ENCODE assay signal across 22 cellular contexts in the genomic region with DNA sequence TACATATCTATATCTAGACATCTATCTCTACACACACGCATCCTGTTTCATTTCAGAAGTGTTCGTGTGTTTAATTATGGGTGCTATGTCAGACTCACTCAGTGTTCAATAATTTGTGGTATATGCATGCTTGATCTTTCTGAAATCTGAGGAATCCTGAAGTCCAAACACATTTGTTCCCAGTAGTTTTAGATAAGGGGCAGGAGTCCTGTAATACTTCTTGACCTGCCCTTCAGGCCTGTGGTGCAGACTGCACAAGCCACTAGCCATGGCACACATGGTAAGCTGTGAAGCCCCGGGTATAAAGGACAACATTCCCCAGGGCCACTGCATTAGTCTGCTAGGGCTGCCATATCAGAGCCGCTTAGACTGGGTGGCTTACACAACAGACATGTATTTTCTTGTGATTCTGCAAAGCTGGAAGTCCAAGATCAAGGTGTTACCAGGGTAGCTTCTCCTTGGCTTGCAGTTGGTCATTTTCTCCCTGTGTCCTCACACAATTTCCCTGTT.
DNase-seq lines count a peak whose midpoint lies in the region; ATAC-seq, FAIRE-seq and TF ChIP-seq lines count a peak whose summit lies in the region.
"Had no signal": no experiment of that assay in that cellular context is flagged by ENCODE, and none has a peak within 500 bp of the region (broad histone marks: within the 10 kb centered on the region; RNA-seq: fewer than 3 reads in every experiment).

No MANE protein-coding gene starts in this region.

- no peaks in the 10 kb centered on the region for H3K27me3 Mint-ChIP-seq in CD4-positive, alpha-beta T cell
- H3K27me3 Mint-ChIP-seq in MCF 10A (ENCODE audit: insufficient read depth, unreplicated experiment): no peaks in the 10 kb centered on the region

- no peak overlapping the region for H3K56ac ChIP-seq in H1 (replicated peaks; ENCODE audit: insufficient read length, low read depth, low read length)

- DNase-seq in CD4-positive, alpha-beta T cell: no peak
- no peak for DNase-seq in H1 (ENCODE audit: low read depth in 1 of 2, low spot score in 2 of 2)
- DNase-seq in trophoblast cell: peak; percentile 78 to 91
- no peak for DNase-seq in NCI-H187 treated with DMSO at 0.1 percent for 48 hours (lab: John Stamatoyannopoulos, UW)
- DNase-seq in MCF 10A (ENCODE audit: unreplicated experiment): no peak
- DNase-seq: Caco-2; CD8-positive, alpha-beta T cell; GM23248; HFFc6; NCI-H1092; NCI-H1417 treated with DMSO at 0.1 percent for 48 hours; NCI-H1694 treated with DMSO at 0.1 percent for 48 hours; NCI-H524 treated with DMSO at 0.1 percent for 48 hours; NCI-H774; Right ventricle myocardium superior; RPMI8226 had no signal

- no peaks in the 10 kb centered on the region for H3K9me3 ChIP-seq in CD4-positive, alpha-beta T cell (ENCODE audit: control insufficient read depth, low read length)
- H3K9me3 ChIP-seq in H1 (ENCODE audit: insufficient read depth in 2 of 2, low read depth in 1 of 2, low read length in 1 of 2) (no peaks in the 10 kb centered on the region), trophoblast cell (ENCODE audit: insufficient read depth, low read depth, low read length) (no peaks in the 10 kb centered on the region)
- H3K9me3 ChIP-seq: Caco-2, HAP-1 had no signal

- no peaks in the 10 kb centered on the region for H3K36me3 ChIP-seq in H1 (ENCODE audit: control insufficient read depth in 2 of 4, insufficient read depth in 4 of 4, low read length in 3 of 4)
- no peaks in the 10 kb centered on the region for H3K36me3 ChIP-seq in trophoblast cell (ENCODE audit: control insufficient read depth in 1 of 2, insufficient read depth in 2 of 2, low read length in 2 of 2)
- H3K36me3 ChIP-seq: HAP-1 had no signal

- no peak overlapping the region for H4K8ac ChIP-seq in H1 (ENCODE audit: extremely low read depth, insufficient read depth, low read length)
- H4K8ac ChIP-seq in trophoblast cell (ENCODE audit: low read depth, low read length): no peak overlapping the region

- no peak overlapping the region for H2AK5ac ChIP-seq in H1 (ENCODE audit: low read depth, low read length)
- peak overlapping the region; percentile 58 for H2AK5ac ChIP-seq in trophoblast cell (ENCODE audit: low read length)

- no peak for TF ChIP-seq CTCF in CD4-positive, alpha-beta T cell (IDR thresholded peaks at IDR 0.05)
- TF ChIP-seq CTCF in H1 (IDR thresholded peaks at IDR 0.05; ENCODE audit: control extremely low read depth in 1 of 3, insufficient read depth in 1 of 3, low read depth in 1 of 3, low read length in 3 of 3) (no peak), MCF 10A (IDR thresholded peaks at IDR 0.05; ENCODE audit: unreplicated experiment) (no peak)

- no peak overlapping the region for H2BK15ac ChIP-seq in H1 (ENCODE audit: low read length)

- H3K14ac ChIP-seq in H1 (ENCODE audit: insufficient read length): no peak overlapping the region
- peak overlapping the region; percentile 26 for H3K14ac ChIP-seq in trophoblast cell (ENCODE audit: low read length)

- FAIRE-seq in H1 (lab: Jason Lieb, UNC): no peak
- FAIRE-seq: G401.6, HTR-8/SVneo had no signal

- peak overlapping the region; percentile 37 for H3K27ac Mint-ChIP-seq in CD4-positive, alpha-beta T cell
- H3K27ac Mint-ChIP-seq in MCF 10A (ENCODE audit: low read depth, unreplicated experiment): no peak overlapping the region
- H3K27ac Mint-ChIP-seq: CD8-positive, alpha-beta T cell; HFFc6 had no signal

- H4K20me1 ChIP-seq in H1 (replicated peaks in 1 of 2; ENCODE audit: control insufficient read depth in 1 of 2, insufficient read depth in 2 of 2, low read length in 2 of 2): no peaks in the 10 kb centered on the region

- H2BK20ac ChIP-seq in H1 (ENCODE audit: low read length): no peak overlapping the region; the same call in 1 of the 2 replicates

- no peak overlapping the region for H3K4me3 Mint-ChIP-seq in CD4-positive, alpha-beta T cell
- H3K4me3 Mint-ChIP-seq in MCF 10A (ENCODE audit: unreplicated experiment): no peak overlapping the region
- H3K4me3 Mint-ChIP-seq: CD8-positive, alpha-beta T cell; HFFc6 had no signal

- TF ChIP-seq POLR2A in H1 (IDR thresholded peaks at IDR 0.05; ENCODE audit: control extremely low read depth in 1 of 2, low read depth in 2 of 2, low read length in 2 of 2): no peak

- no peaks in the 10 kb centered on the region for H3K79me2 ChIP-seq in H1 (ENCODE audit: control insufficient read depth in 1 of 2, insufficient read depth in 2 of 2, low read length in 2 of 2)
- peaks cover 4% of the 10 kb centered on the region for H3K79me2 ChIP-seq in trophoblast cell (ENCODE audit: control insufficient read depth, insufficient read depth, low read length, poor library complexity)

- H3K27me3 ChIP-seq in CD4-positive, alpha-beta T cell (ENCODE audit: control insufficient read depth, insufficient read depth, low read length): no peaks in the 10 kb centered on the region
- H3K27me3 ChIP-seq in H1 (replicated peaks in 1 of 4; ENCODE audit: control insufficient read depth in 3 of 4, extremely low read depth in 1 of 4, insufficient read depth in 3 of 4, low read length in 3 of 4) (no peaks in the 10 kb centered on the region; a peak in 2 of 7 replicates), trophoblast cell (ENCODE audit: insufficient read depth, low read length) (no peaks in the 10 kb centered on the region)

- H3K27ac ChIP-seq in CD4-positive, alpha-beta T cell (ENCODE audit: low read depth, low read length): no peak overlapping the region
- H3K27ac ChIP-seq in angular gyrus (ENCODE audit: low read depth, low read length) (peak overlapping the region; percentile 87), H1 (ENCODE audit: low read depth, low read length) (no peak overlapping the region), trophoblast cell (ENCODE audit: low read depth, low read length) (no peak overlapping the region)
- H3K27ac ChIP-seq: GM23248, KMS-11 had no signal

- CTCF ChIA-PET in CD4-positive, alpha-beta T cell (lab: Charles Lee): no interaction called here
- CTCF ChIA-PET in H1 (lab: Charles Lee; ENCODE audit: partially characterized antibody): no interaction called here
- CTCF ChIA-PET in MCF 10A (lab: Yijun Ruan, JAX): interaction anchor here (0.5 kb wide), 1 partner anchor 33 kb away, joined by 3 read pairs; no protein-coding TSS in a partner anchor

- H3K23ac ChIP-seq in H1 (ENCODE audit: insufficient read length) (no peak overlapping the region), trophoblast cell (ENCODE audit: low read length) (no peak overlapping the region)

- 0 out of 2 replicates have a peak overlapping the region, but pooled peaks have one; percentile 7 for H2AFZ ChIP-seq in H1 (ENCODE audit: low read length)
- H2AFZ ChIP-seq in trophoblast cell (ENCODE audit: insufficient read depth, low read length, poor library complexity): no peak overlapping the region
- H2AFZ ChIP-seq: GM23248 had no signal

- intact Hi-C loops in CD4-positive, alpha-beta T cell (cut with DNase I, micrococcal nuclease): no loop called here
- intact Hi-C loops in MCF 10A (cut with micrococcal nuclease): loop anchor here (10.0 kb wide), 1 partner anchor 152 kb away; no protein-coding TSS in a partner anchor

- H3K4ac ChIP-seq in H1 (replicated peaks; ENCODE audit: insufficient read length, low read depth, low read length): no peak overlapping the region
- no peak overlapping the region for H3K4ac ChIP-seq in trophoblast cell (ENCODE audit: low read depth, low read length)

- no peak for TF ChIP-seq EP300 in H1 (IDR thresholded peaks at IDR 0.05; ENCODE audit: borderline replicate concordance in 1 of 2, low read depth in 2 of 2, low read length in 2 of 2)

- peaks cover 24% of the 10 kb centered on the region for H3K4me1 Mint-ChIP-seq in CD4-positive, alpha-beta T cell (ENCODE audit: low read depth)
- peaks cover 19% of the 10 kb centered on the region for H3K4me1 Mint-ChIP-seq in MCF 10A (ENCODE audit: insufficient read depth, unreplicated experiment)

- H3K4me3 ChIP-seq in H1 (ENCODE audit: extremely low read depth in 1 of 4, insufficient read depth in 2 of 4, low read depth in 3 of 4, low read length in 4 of 4) (no peak overlapping the region), trophoblast cell (ENCODE audit: low read depth, low read length) (no peak overlapping the region)
- H3K4me3 ChIP-seq: GM23248, HAP-1 had no signal

- H3K9me3 Mint-ChIP-seq in CD4-positive, alpha-beta T cell: no peaks in the 10 kb centered on the region
- H3K9me3 Mint-ChIP-seq in MCF 10A (ENCODE audit: unreplicated experiment): no peaks in the 10 kb centered on the region
- H3K9me3 Mint-ChIP-seq: CD8-positive, alpha-beta T cell had no signal

- H2BK120ac ChIP-seq in H1 (replicated peaks; ENCODE audit: low read depth, low read length) (no peak overlapping the region), trophoblast cell (ENCODE audit: insufficient read depth, low read length, poor library complexity) (peak overlapping the region; percentile 74)

- POLR2A ChIA-PET in CD4-positive, alpha-beta T cell (lab: Charles Lee): interaction anchor here (1.1 kb wide), 1 partner anchor 128 kb away, joined by 3 read pairs; no protein-coding TSS in a partner anchor
- POLR2A ChIA-PET in H1 (lab: Charles Lee; ENCODE audit: partially characterized antibody): no interaction called here
- POLR2A ChIA-PET in MCF 10A (lab: Yijun Ruan, JAX): interaction anchor here (1.3 kb wide), 1 partner anchor 9 kb away, joined by 6 read pairs; no protein-coding TSS in a partner anchor

- H3K36me3 Mint-ChIP-seq in CD4-positive, alpha-beta T cell (ENCODE audit: low read depth): no peaks in the 10 kb centered on the region
- no peaks in the 10 kb centered on the region for H3K36me3 Mint-ChIP-seq in MCF 10A (ENCODE audit: insufficient read depth, unreplicated experiment)
- H3K36me3 Mint-ChIP-seq: CD8-positive, alpha-beta T cell had no signal

- no peak for TF ChIP-seq RAD21 in H1 (IDR thresholded peaks at IDR 0.05 in 1 of 2, conservative IDR thresholded peaks at IDR 0.05 in 1 of 2; ENCODE audit: low read depth in 2 of 2, low read length in 2 of 2)

- no peak overlapping the region for H3K4me2 ChIP-seq in H1 (ENCODE audit: insufficient read depth in 1 of 2, low read depth in 2 of 2, low read length in 2 of 2)
- no peak overlapping the region for H3K4me2 ChIP-seq in trophoblast cell (ENCODE audit: low read length)
- H3K4me2 ChIP-seq: KMS-11 had no signal

- no peaks in the 10 kb centered on the region; the same call in 1 of the 2 replicates for H3K23me2 ChIP-seq in H1 (ENCODE audit: low read depth, low read length)

- H4K91ac ChIP-seq in H1 (replicated peaks; ENCODE audit: insufficient read length, low read length) (no peak overlapping the region), trophoblast cell (ENCODE audit: low read depth, low read length) (peak overlapping the region; percentile 68)

- ATAC-seq in CD4-positive, alpha-beta T cell (ENCODE audit: poor library complexity): no peak
- ATAC-seq in HG03565 (IDR thresholded peaks at IDR 0.05; ENCODE audit: unreplicated experiment): no peak
- ATAC-seq: CD8-positive, alpha-beta T cell had no signal

- H3K4me1 ChIP-seq in H1 (replicated peaks in 1 of 4; ENCODE audit: control insufficient read depth in 3 of 4, insufficient read depth in 4 of 4, low read length in 3 of 4) (peaks cover 0 to 5% (median under 1%) of the 10 kb centered on the region in 4 experiments; a peak in 3 of 7 replicates), trophoblast cell (ENCODE audit: control insufficient read depth in 1 of 2, insufficient read depth in 2 of 2, low read length in 2 of 2) (peaks cover 32 to 44% of the 10 kb centered on the region in 2 experiments)
- H3K4me1 ChIP-seq: Caco-2, HAP-1 had no signal

- H3K79me1 ChIP-seq in H1 (ENCODE audit: low read depth, low read length) (no peaks in the 10 kb centered on the region), trophoblast cell (ENCODE audit: low read length) (peaks cover 49% of the 10 kb centered on the region)

- H3K9ac ChIP-seq in H1 (replicated peaks in 1 of 4; ENCODE audit: extremely low read depth in 1 of 4, low read depth in 3 of 4, low read length in 3 of 4) (no peak overlapping the region), trophoblast cell (ENCODE audit: low read length) (no peak overlapping the region)
- H3K9ac ChIP-seq: GM23248, KMS-11 had no signal

- no peak overlapping the region for H2BK12ac ChIP-seq in H1 (ENCODE audit: low read depth, low read length)
- peak overlapping the region; percentile 84 for H2BK12ac ChIP-seq in trophoblast cell (ENCODE audit: low read length)

- 92% methylated on average over 4 of the region's 4 CpGs; no CpG with 5 or more reads in 1 of the 2 experiments for WGBS in H1 (ENCODE audit: extremely low coverage in 1 of 2, insufficient coverage in 1 of 2, insufficient read length in 1 of 2, insufficient replicate concordance in 2 of 2, low coverage in 1 of 2, low lambda C conversion rate in 2 of 2, missing lambda C conversion rate in 1 of 2), 2 experiments
- WGBS in trophoblast cell (ENCODE audit: extremely low coverage, insufficient coverage, insufficient read length): no CpG with 5 or more reads among the region's 4 CpGs

- H4K12ac ChIP-seq in trophoblast cell (ENCODE audit: low read depth, low read length): no peak overlapping the region

- no TSS peak for BruUV-seq in MCF 10A (replicated peaks; lab: Mats Ljungman, UMichigan)

- H4K5ac ChIP-seq in H1 (ENCODE audit: insufficient read length, low read depth, low read length): no peak overlapping the region

- no peak overlapping the region for H3K18ac ChIP-seq in H1 (ENCODE audit: extremely low read depth, low read length)
- peak overlapping the region; percentile 62 for H3K18ac ChIP-seq in trophoblast cell (ENCODE audit: low read length)

- H2BK5ac ChIP-seq in H1 (ENCODE audit: low read depth, low read length) (no peak overlapping the region), trophoblast cell (ENCODE audit: low read depth, low read length, poor library complexity) (no peak overlapping the region)

Comparison
In these comparisons a context has a peak if more than half of its experiments do, and no peak if none do; other contexts are left out.
1. DNase-seq: peak in trophoblast cell (2 of 2); none in CD4-positive, alpha-beta T cell (0 of 10), H1 (0 of 2), NCI-H187 treated with DMSO at 0.1 percent for 48 hours (single experiment) and MCF 10A (single experiment).